ENCODE assay signal across 1 cellular context in genomic region chr3:46915297-46915822, GRCh38.
TF ChIP-seq lines count a peak whose summit lies in the region.

No MANE protein-coding gene starts in this region.

TF ChIP-seq in K562, 482 proteins besides CTCF, POLR2A, EP300 and RAD21:
- peak; percentile 67; the same call in 1 of the 2 replicates for TF ChIP-seq POLR2AphosphoS2 (IDR thresholded peaks at IDR 0.05; ENCODE audit: low read length)
- no peak for TF ChIP-seq IFI16 (CRISPR knock-in tag; IDR thresholded peaks at IDR 0.05)
- peak; percentile 35; the same call in 1 of the 2 replicates for TF ChIP-seq SUPT5H (IDR thresholded peaks at IDR 0.05)
